In the genomic region with DNA sequence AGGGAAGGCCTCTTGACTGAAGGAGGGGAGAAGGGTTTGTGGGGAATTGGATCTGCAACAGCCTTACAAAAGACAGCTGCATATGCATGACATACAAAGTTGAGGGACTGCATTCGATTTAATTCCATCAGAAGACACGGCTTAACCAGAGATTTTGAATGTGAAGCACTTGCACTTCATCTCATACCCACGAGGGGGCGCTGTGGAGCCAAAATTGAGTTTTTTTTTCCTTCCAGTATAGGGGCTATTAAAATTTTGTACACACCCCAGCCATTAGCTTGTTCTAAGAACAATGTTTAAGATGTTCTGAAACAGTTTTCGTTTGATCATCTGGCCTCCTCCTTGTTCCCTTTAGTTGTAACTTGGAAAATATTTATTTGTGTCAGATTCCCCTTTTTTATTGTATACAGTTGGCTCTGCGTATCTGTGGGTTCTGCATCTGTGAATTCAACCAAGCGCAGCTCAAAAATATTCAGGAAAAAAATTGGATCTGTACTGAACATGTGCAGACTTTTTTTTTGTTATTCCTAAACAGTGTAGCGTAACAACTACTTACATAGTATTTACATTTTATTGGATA, we compare ENCODE assay signal across 8 cellular contexts. TPM values are rescaled to one million over a fixed set of nuclear protein-coding genes. Genes with fewer than 3 reads are reported as not detected.
DNase-seq lines count a peak whose midpoint lies in the region; ATAC-seq and TF ChIP-seq lines count a peak whose summit lies in the region.

No MANE protein-coding gene starts in this region.

- peak overlapping the region; percentile 97 to 98 for H3K4me3 ChIP-seq in left lung

- ATAC-seq in left lung = peak; percentile 26

- peak; percentile 76 for DNase-seq in activated gamma-delta T cell treated with Interleukin-2 at 50 U/mL for 16 hours
- no peak for DNase-seq in activated gamma-delta T cell (lab: John Stamatoyannopoulos, UW)
- peak; percentile 74 for DNase-seq in NCI-H2227 (lab: John Stamatoyannopoulos, UW; ENCODE audit: unreplicated experiment)
- DNase-seq in activated CD4-positive, alpha-beta T cell treated with anti-CD3 and anti-CD28 coated beads for 24 hours (ENCODE audit: low read depth in 2 of 2) = peak; percentile 66 to 67
- DNase-seq in left lung = no peak
- peak; percentile 75 for DNase-seq in stimulated activated CD4-positive, alpha-beta T cell treated with anti-CD3 and anti-CD28 coated beads, Interleukin-4, amount 100 ng/mL, for 1 hour
- no peak for DNase-seq in 8988T

- peaks cover 0 to 44% of the 10 kb centered on the region in 2 donors for H3K36me3 ChIP-seq in left lung

- H3K27ac ChIP-seq in cingulate gyrus (ENCODE audit: low read depth, low read length) (peak overlapping the region; percentile 41), left lung (peak overlapping the region in 1 of 2 donors; percentile 90)

- H3K4me1 ChIP-seq in left lung = peaks cover 4 to 45% of the 10 kb centered on the region in 2 donors

- TF ChIP-seq CTCF in left lung (IDR thresholded peaks at IDR 0.05) = peak; percentile 93 to 98

- intact Hi-C loops in left lung (cut with DNase I) = loop anchor here in 1 of 2 donors (5.0 kb wide), 1 partner anchor 196 kb away; no protein-coding TSS in a partner anchor

- no peaks in the 10 kb centered on the region for H3K27me3 ChIP-seq in left lung

- H3K9me3 ChIP-seq in left lung = no peaks in the 10 kb centered on the region

RNA-seq across cellular contexts. Expression of a gene that starts 1.6 kb away (rescaled TPM):
- total RNA-seq in left lung = 10 to 100 TPM; 23.6 to 27.9 TPM

RNA-seq across cellular contexts. Expression of a gene that starts 5.3 kb away (rescaled TPM):
- total RNA-seq in left lung = 10 to 100 TPM; 39.5 to 52.0 TPM

Comparison
In these comparisons a context has a peak if more than half of its experiments do, and no peak if none do; other contexts are left out.
1. DNase-seq: peak in activated gamma-delta T cell treated with Interleukin-2 at 50 U/mL for 16 hours (single experiment), NCI-H2227 (single experiment), activated CD4-positive, alpha-beta T cell treated with anti-CD3 and anti-CD28 coated beads for 24 hours (2 of 2) and stimulated activated CD4-positive, alpha-beta T cell treated with anti-CD3 and anti-CD28 coated beads, Interleukin-4, amount 100 ng/mL, for 1 hour (single experiment); none in activated gamma-delta T cell (single experiment), left lung (0 of 2) and 8988T (single experiment).